ENCODE assay signal across 1 cellular context in the genomic region with DNA sequence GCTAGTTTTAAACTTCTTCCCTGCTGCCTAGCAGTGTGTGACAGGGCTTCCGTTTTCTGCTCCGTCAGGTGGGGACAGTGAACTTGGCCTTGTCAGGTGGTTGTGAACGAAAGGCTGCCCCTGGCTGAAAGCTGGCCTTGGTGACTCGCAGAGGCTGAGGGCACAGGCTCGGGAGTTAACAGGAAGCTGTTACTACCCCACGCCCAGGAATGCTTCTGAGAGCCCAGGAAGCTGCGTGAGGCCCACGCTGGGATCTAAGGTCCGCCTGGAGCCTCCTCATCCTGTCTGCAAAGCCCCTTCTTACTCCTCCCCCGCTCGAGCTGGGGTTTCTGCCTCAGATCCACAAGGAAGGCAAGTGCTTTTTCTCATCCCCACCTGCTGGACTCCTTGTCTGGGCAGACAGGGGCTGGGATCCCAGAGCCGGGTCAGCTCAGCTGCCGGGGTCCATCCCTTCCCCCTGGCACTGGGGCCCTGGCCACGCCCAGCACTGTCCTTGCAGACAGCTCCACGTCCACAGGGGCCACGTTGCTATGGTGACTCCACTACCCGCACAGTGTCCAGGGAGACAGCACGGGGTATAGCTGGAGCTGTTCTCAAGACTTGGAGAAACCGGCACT.
TF ChIP-seq lines count a peak whose summit lies in the region.

No MANE protein-coding gene starts in this region.

TF ChIP-seq in GM12878, 131 proteins besides CTCF, POLR2A, EP300 and RAD21 (continued from another document):
- TF ChIP-seq BCLAF1 (IDR thresholded peaks at IDR 0.05) (no peak), MTA3 (IDR thresholded peaks at IDR 0.05; ENCODE audit: borderline replicate concordance, low read length) (no peak), IKZF2 (IDR thresholded peaks at IDR 0.05) (no peak), FOXK2 (IDR thresholded peaks at IDR 0.05) (no peak), ELK1 (IDR thresholded peaks at IDR 0.05; ENCODE audit: low read depth, low read length) (no peak), PAX5 (IDR thresholded peaks at IDR 0.05; ENCODE audit: borderline replicate concordance, low read depth, low read length) (peak; percentile 52; the same call in 1 of the 2 replicates), SUZ12 (IDR thresholded peaks at IDR 0.05; ENCODE audit: unreplicated experiment) (no peak), IKZF1 (conservative IDR thresholded peaks at IDR 0.05) (0 out of 2 replicates have a peak, but pooled peaks have one; percentile 11), IRF4 (IDR thresholded peaks at IDR 0.05; ENCODE audit: low read depth, low read length) (no peak)
- TF ChIP-seq, protein P1, sequence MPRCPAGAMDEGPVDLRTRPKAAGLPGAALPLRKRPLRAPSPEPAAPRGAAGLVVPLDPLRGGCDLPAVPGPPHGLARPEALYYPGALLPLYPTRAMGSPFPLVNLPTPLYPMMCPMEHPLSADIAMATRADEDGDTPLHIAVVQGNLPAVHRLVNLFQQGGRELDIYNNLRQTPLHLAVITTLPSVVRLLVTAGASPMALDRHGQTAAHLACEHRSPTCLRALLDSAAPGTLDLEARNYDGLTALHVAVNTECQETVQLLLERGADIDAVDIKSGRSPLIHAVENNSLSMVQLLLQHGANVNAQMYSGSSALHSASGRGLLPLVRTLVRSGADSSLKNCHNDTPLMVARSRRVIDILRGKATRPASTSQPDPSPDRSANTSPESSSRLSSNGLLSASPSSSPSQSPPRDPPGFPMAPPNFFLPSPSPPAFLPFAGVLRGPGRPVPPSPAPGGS (IDR thresholded peaks at IDR 0.05; ENCODE audit: borderline replicate concordance, insufficient read depth, low read depth, low read length, poor library complexity, severe bottlenecking): no peak
TF ChIP-seq in GM12878: peak in this region for 2.
